Comparison of ENCODE assay signal across 10 cellular contexts in genomic region chr2:200302940-200303727, GRCh38. TPM values are rescaled to one million over a fixed set of nuclear protein-coding genes. Genes with fewer than 3 reads are reported as not detected.
A peak's percentile ranks its signal among the peaks of the same experiment; 100 is the strongest.
DNase-seq lines count a peak whose midpoint lies in the region; ATAC-seq and TF ChIP-seq lines count a peak whose summit lies in the region.
"Had no signal": no experiment of that assay in that cellular context is flagged by ENCODE, and none has a peak within 500 bp of the region (broad histone marks: within the 10 kb centered on the region; RNA-seq: fewer than 3 reads in every experiment).

No MANE protein-coding gene starts in this region.

- ATAC-seq in GM18498 (IDR thresholded peaks at IDR 0.05; ENCODE audit: unreplicated experiment), result no peak
- ATAC-seq: heart right ventricle, mucosa of descending colon had no signal

- no peak overlapping the region for H3K4ac ChIP-seq in mesenchymal stem cell (ENCODE audit: low read depth in 1 of 2, low read length in 2 of 2)

- H3K36me3 Mint-ChIP-seq in activated CD4-positive, alpha-beta memory T cell treated with anti-CD3 and anti-CD28 coated beads, Interleukin-2, amount 10 ng/mL, durations not matched to agents 7 days and 5 days (ENCODE audit: low read depth), result peaks cover 4% of the 10 kb centered on the region

- POLR2A ChIA-PET in activated CD4-positive, alpha-beta memory T cell treated with anti-CD3 and anti-CD28 coated beads, Interleukin-2, amount 10 ng/mL, durations not matched to agents 7 days and 5 days (lab: Charles Lee), result no interaction called here

- H3K36me3 ChIP-seq in mesenchymal stem cell (ENCODE audit: control insufficient read depth in 1 of 2, insufficient read depth in 2 of 2, low read depth in 1 of 2, low read length in 2 of 2), result no peaks in the 10 kb centered on the region
- H3K36me3 ChIP-seq: heart right ventricle had no signal

- CTCF ChIA-PET in activated CD4-positive, alpha-beta memory T cell treated with anti-CD3 and anti-CD28 coated beads, Interleukin-2, amount 10 ng/mL, durations not matched to agents 7 days and 5 days (lab: Charles Lee), result no interaction called here

- no peaks in the 10 kb centered on the region for H3K9me3 ChIP-seq in mesenchymal stem cell (ENCODE audit: control insufficient read depth, low read length)
- H3K9me3 ChIP-seq: heart right ventricle, mucosa of descending colon had no signal

- no peak overlapping the region for H3K4me3 ChIP-seq in mesenchymal stem cell (ENCODE audit: insufficient read depth in 1 of 2, low read depth in 1 of 2, low read length in 2 of 2)
- H3K4me3 ChIP-seq: heart right ventricle, mucosa of descending colon had no signal

- peaks cover 20% of the 10 kb centered on the region for H3K4me1 Mint-ChIP-seq in activated CD4-positive, alpha-beta memory T cell treated with anti-CD3 and anti-CD28 coated beads, Interleukin-2, amount 10 ng/mL, durations not matched to agents 7 days and 5 days

- no peak overlapping the region for H2BK15ac ChIP-seq in mesenchymal stem cell (ENCODE audit: low read depth, poor library complexity, severe bottlenecking)

- no peak overlapping the region for H3K23ac ChIP-seq in mesenchymal stem cell (ENCODE audit: low read length in 2 of 2)

- H3K79me1 ChIP-seq in mesenchymal stem cell (replicated peaks; ENCODE audit: low read length, poor library complexity, severe bottlenecking), result peaks cover 1% of the 10 kb centered on the region

- no peaks in the 10 kb centered on the region for H3K9me3 Mint-ChIP-seq in activated CD4-positive, alpha-beta memory T cell treated with anti-CD3 and anti-CD28 coated beads, Interleukin-2, amount 10 ng/mL, durations not matched to agents 7 days and 5 days
- H3K9me3 Mint-ChIP-seq: activated naive CD8-positive, alpha-beta T cell treated with anti-CD3 and anti-CD28 coated beads, Interleukin-2, amount 10 ng/mL, durations not matched to agents 7 days and 5 days had no signal

- H3K27ac Mint-ChIP-seq in activated CD4-positive, alpha-beta memory T cell treated with anti-CD3 and anti-CD28 coated beads, Interleukin-2, amount 10 ng/mL, durations not matched to agents 7 days and 5 days, result no peak overlapping the region
- H3K27ac Mint-ChIP-seq: activated naive CD8-positive, alpha-beta T cell treated with anti-CD3 and anti-CD28 coated beads, Interleukin-2, amount 10 ng/mL, durations not matched to agents 7 days and 5 days had no signal

- H3K18ac ChIP-seq in mesenchymal stem cell (ENCODE audit: low read depth in 1 of 2, low read length in 2 of 2), result peak overlapping the region in 1 of 2 experiments; percentile 9

- no peak overlapping the region for H3K9ac ChIP-seq in mesenchymal stem cell (ENCODE audit: low read length)

- no peak overlapping the region for H2AFZ ChIP-seq in mesenchymal stem cell (ENCODE audit: low read depth, low read length)

- no peak overlapping the region for H3K4me2 ChIP-seq in mesenchymal stem cell (ENCODE audit: low read length, poor library complexity, severe bottlenecking)

- TF ChIP-seq POLR2A in erythroblast (IDR thresholded peaks at IDR 0.05; ENCODE audit: low read length), result no peak

- H4K8ac ChIP-seq in mesenchymal stem cell (ENCODE audit: low read length), result no peak overlapping the region

- no peaks in the 10 kb centered on the region for H3K27me3 ChIP-seq in mesenchymal stem cell (ENCODE audit: control insufficient read depth in 1 of 2, insufficient read depth in 1 of 2, low read length in 2 of 2)
- H3K27me3 ChIP-seq: heart right ventricle had no signal

- DNase-seq in EH (ENCODE audit: low read depth) (peak; percentile 73), HS-5 (ENCODE audit: low read depth) (peak; percentile 86), mesenchymal stem cell (peak; percentile 38), erythroblast (lab: John Stamatoyannopoulos, UW) (no peak), NCI-H1092 treated with DMSO at 0.1 percent for 48 hours (lab: John Stamatoyannopoulos, UW) (no peak)
- peak; percentile 16 for DNase-seq in activated CD4-positive, alpha-beta memory T cell treated with anti-CD3 and anti-CD28 coated beads, Interleukin-2, amount 10 ng/mL, durations not matched to agents 7 days and 5 days
- DNase-seq: activated naive CD8-positive, alpha-beta T cell treated with anti-CD3 and anti-CD28 coated beads, Interleukin-2, amount 10 ng/mL, durations not matched to agents 7 days and 5 days; heart right ventricle; mucosa of descending colon had no signal

- H3K4me3 Mint-ChIP-seq in activated CD4-positive, alpha-beta memory T cell treated with anti-CD3 and anti-CD28 coated beads, Interleukin-2, amount 10 ng/mL, durations not matched to agents 7 days and 5 days, result no peak overlapping the region
- H3K4me3 Mint-ChIP-seq: activated naive CD8-positive, alpha-beta T cell treated with anti-CD3 and anti-CD28 coated beads, Interleukin-2, amount 10 ng/mL, durations not matched to agents 7 days and 5 days had no signal

- no peak overlapping the region for H2BK5ac ChIP-seq in mesenchymal stem cell (ENCODE audit: low read depth, low read length, poor library complexity, severe bottlenecking)

- no peak overlapping the region for H2BK120ac ChIP-seq in mesenchymal stem cell (ENCODE audit: low read depth, low read length)

- H2BK12ac ChIP-seq in mesenchymal stem cell (ENCODE audit: low read length in 2 of 2), result no peak overlapping the region

- no peak overlapping the region for H3K14ac ChIP-seq in mesenchymal stem cell (ENCODE audit: low read length in 2 of 2)

- H2AK5ac ChIP-seq in mesenchymal stem cell (ENCODE audit: low read length, severe bottlenecking), result peak overlapping the region; percentile 66

- 80% methylated on average over 7 of the region's 9 CpGs for WGBS in mesenchymal stem cell

- H3K4me1 ChIP-seq in mesenchymal stem cell (ENCODE audit: control insufficient read depth, insufficient read depth, low read depth, low read length), result peaks cover 7% of the 10 kb centered on the region

- no peak overlapping the region for H4K91ac ChIP-seq in mesenchymal stem cell (ENCODE audit: low read length)

- H3K27me3 Mint-ChIP-seq in activated CD4-positive, alpha-beta memory T cell treated with anti-CD3 and anti-CD28 coated beads, Interleukin-2, amount 10 ng/mL, durations not matched to agents 7 days and 5 days, result peaks cover 10% of the 10 kb centered on the region

- H3K27ac ChIP-seq in mesenchymal stem cell (ENCODE audit: low read length, poor library complexity, severe bottlenecking), result peak overlapping the region; percentile 38
- H3K27ac ChIP-seq: heart right ventricle had no signal

RNA-seq across cellular contexts. Expression of gene SPATS2L, which starts 3.4 kb away (rescaled TPM):
- total RNA-seq in activated CD4-positive, alpha-beta memory T cell treated with anti-CD3 and anti-CD28 coated beads, Interleukin-2, amount 10 ng/mL, durations not matched to agents 7 days and 5 days, result 10 to 100 TPM; 79.0 to 82.3 TPM
- 377 TPM for polyA plus RNA-seq in mesenchymal stem cell (2013, experiment 1 of 2)
- 383 TPM for polyA plus RNA-seq in mesenchymal stem cell (2013, experiment 2 of 2)

Comparison
In these comparisons a context has a peak if more than half of its experiments do, and no peak if none do; other contexts are left out.
1. DNase-seq: peak in EH (single experiment), HS-5 (single experiment), activated CD4-positive, alpha-beta memory T cell treated with anti-CD3 and anti-CD28 coated beads, Interleukin-2, amount 10 ng/mL, durations not matched to agents 7 days and 5 days (single experiment) and mesenchymal stem cell (single experiment); none in erythroblast (0 of 2) and NCI-H1092 treated with DMSO at 0.1 percent for 48 hours (single experiment).